9 cellular contexts compared by ENCODE assay signal in the genomic region with DNA sequence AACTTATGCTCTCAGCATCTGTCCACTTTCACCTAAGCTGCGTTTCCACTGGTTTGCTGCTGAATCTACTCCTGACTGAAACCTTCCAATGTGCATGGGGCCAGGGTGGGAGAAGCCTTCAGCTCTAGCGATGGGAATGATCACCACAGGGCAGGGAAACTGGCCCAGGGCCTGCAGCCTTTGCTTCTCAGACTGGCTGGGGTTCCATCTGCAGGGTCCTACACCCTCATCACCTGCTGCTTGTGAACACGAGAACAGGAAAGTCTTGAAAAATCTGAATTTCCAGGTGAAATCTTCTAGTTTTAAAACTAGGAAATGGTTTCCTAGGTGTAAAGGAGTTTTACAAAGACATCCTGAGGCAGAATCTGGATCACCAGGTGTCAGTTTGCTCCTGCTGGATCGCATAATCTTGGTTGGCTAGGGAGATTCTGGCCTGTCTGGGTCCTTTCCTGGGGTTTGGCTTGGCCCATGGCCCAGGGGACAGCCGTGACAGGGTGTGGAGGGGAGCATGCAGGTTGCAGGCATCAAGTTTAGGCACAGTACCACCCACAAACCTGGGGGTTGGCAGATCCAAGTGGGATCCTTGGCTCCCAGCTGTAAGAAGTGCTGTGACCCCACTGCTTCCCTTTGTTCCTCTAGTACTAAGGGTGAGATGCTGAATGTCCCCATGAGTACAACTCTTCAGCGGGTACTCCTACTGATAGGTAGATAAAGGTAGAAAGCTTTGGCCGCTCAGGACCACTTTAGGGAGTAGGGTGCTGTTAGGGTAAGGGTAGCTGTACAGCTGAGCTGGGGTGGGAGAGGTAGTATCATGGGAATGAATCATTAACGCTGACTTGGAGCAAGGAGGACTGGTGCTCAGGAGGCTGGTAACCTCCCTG. TPM values are rescaled to one million over a fixed set of nuclear protein-coding genes. Genes with fewer than 3 reads are reported as not detected.
DNase-seq lines count a peak whose midpoint lies in the region; ATAC-seq and TF ChIP-seq lines count a peak whose summit lies in the region.
"Had no signal": no experiment of that assay in that cellular context is flagged by ENCODE, and none has a peak within 500 bp of the region (broad histone marks: within the 10 kb centered on the region; RNA-seq: fewer than 3 reads in every experiment).

No MANE protein-coding gene starts in this region.

- H3K27me3 Mint-ChIP-seq in nephron (ENCODE audit: low read depth) = peaks cover 4% of the 10 kb centered on the region

- H3K27ac Mint-ChIP-seq in nephron = peak overlapping the region; percentile 100

- peaks cover 17% of the 10 kb centered on the region for H3K36me3 ChIP-seq in BE2C

- peak overlapping the region; percentile 82 for H3K4me3 ChIP-seq in BE2C (ENCODE audit: low read depth, low read length)
- peak overlapping the region; percentile 93 for H3K4me3 ChIP-seq in LNCaP clone FGC (ENCODE audit: low read depth, low read length)
- H3K4me3 ChIP-seq in dorsolateral prefrontal cortex = peak overlapping the region; percentile 57 to 100 (median 85)

- H3K27me3 ChIP-seq in BE2C (peaks cover 4% of the 10 kb centered on the region; the same call in 1 of the 2 replicates), dorsolateral prefrontal cortex (no peaks in the 10 kb centered on the region)

- H3K27ac ChIP-seq in dorsolateral prefrontal cortex = peak overlapping the region in 51 of 59 donors; percentile 87 to 100 (median 100)

- peak overlapping the region; percentile 96 to 98 (median 98) for H3K4me3 Mint-ChIP-seq in nephron

- no peaks in the 10 kb centered on the region for H3K9me3 Mint-ChIP-seq in nephron

- DNase-seq in BE2C (no peak), LNCaP clone FGC (ENCODE audit: low read depth) (no peak), dorsolateral prefrontal cortex (peak in 1 of 10 donors; percentile 2), GDM1 (lab: John Stamatoyannopoulos, UW) (no peak), NCI-H1930 (lab: John Stamatoyannopoulos, UW) (no peak), glomerular visceral epithelial cell (ENCODE audit: extremely low spot score) (no peak)
- DNase-seq: NCI-H82 had no signal

- intact Hi-C loops in dorsolateral prefrontal cortex (cut with DNase I) = no loop called here

- H3K4me1 Mint-ChIP-seq in nephron = peaks cover 20% of the 10 kb centered on the region

- TF ChIP-seq CTCF in BE2C (IDR thresholded peaks at IDR 0.05; ENCODE audit: low read depth, low read length) (no peak), LNCaP clone FGC (IDR thresholded peaks at IDR 0.05; ENCODE audit: control insufficient read depth, extremely low read depth, insufficient read depth) (no peak), dorsolateral prefrontal cortex (IDR thresholded peaks at IDR 0.05 in 54 of 56, conservative IDR thresholded peaks at IDR 0.05 in 2 of 56; ENCODE audit: low read depth in 1 of 56, partially characterized antibody in 56 of 56) (no peak), nephron (IDR thresholded peaks at IDR 0.05; ENCODE audit: unreplicated experiment in 3 of 3) (no peak)

- peaks cover 9% of the 10 kb centered on the region for H3K4me1 ChIP-seq in BE2C

- ATAC-seq in HG03280 (IDR thresholded peaks at IDR 0.05; ENCODE audit: unreplicated experiment) = no peak

- H3K36me3 Mint-ChIP-seq in nephron (ENCODE audit: low read depth) = peaks cover 16% of the 10 kb centered on the region

- H3K9me3 ChIP-seq in BE2C = no peaks in the 10 kb centered on the region

RNA-seq across cellular contexts. Expression of gene UBE2M, which starts 1.8 kb away (rescaled TPM):
- 219 TPM for polyA plus RNA-seq in BE2C (2012; ENCODE audit: insufficient read depth, insufficient read length, low read depth)
- total RNA-seq in dorsolateral prefrontal cortex = 100 to 1,000 TPM in 116 of 120 experiments, 10 to 100 TPM in 4; 77.3 to 195 (median 134) TPM

RNA-seq across cellular contexts. Expression of gene CHMP2A, which starts 5.3 kb away (rescaled TPM):
- 355 TPM for polyA plus RNA-seq in BE2C (2012; ENCODE audit: insufficient read depth, insufficient read length, low read depth)
- total RNA-seq in dorsolateral prefrontal cortex = 100 to 1,000 TPM in 58 of 120 experiments, 10 to 100 TPM in 62; 72.8 to 126 (median 99.8) TPM

RNA-seq across cellular contexts. Expression of gene MZF1, which starts 12.9 kb away (rescaled TPM):
- 49.9 TPM for polyA plus RNA-seq in BE2C (2012; ENCODE audit: insufficient read depth, insufficient read length, low read depth)
- total RNA-seq in dorsolateral prefrontal cortex = 10 to 100 TPM; 26.3 to 56.0 (median 39.2) TPM

RNA-seq across cellular contexts. Expression of gene TRIM28, which starts 16.4 kb away (rescaled TPM):
- 511 TPM for polyA plus RNA-seq in BE2C (2012; ENCODE audit: insufficient read depth, insufficient read length, low read depth)
- 100 to 1,000 TPM; 130 to 228 (median 176) TPM for total RNA-seq in dorsolateral prefrontal cortex

RNA-seq across cellular contexts. Expression of gene ZBTB45, which starts 40.6 kb away (rescaled TPM):
- 31.4 TPM for polyA plus RNA-seq in BE2C (2012; ENCODE audit: insufficient read depth, insufficient read length, low read depth)
- total RNA-seq in dorsolateral prefrontal cortex = 10 to 100 TPM; 13.0 to 30.6 (median 19.7) TPM
